ENCODE assay signal across 17 cellular contexts in genomic region chr6:67047996-67048395, GRCh38.
DNase-seq lines count a peak whose midpoint lies in the region; ATAC-seq and TF ChIP-seq lines count a peak whose summit lies in the region.
"Had no signal": no experiment of that assay in that cellular context is flagged by ENCODE, and none has a peak within 500 bp of the region (broad histone marks: within the 10 kb centered on the region; RNA-seq: fewer than 3 reads in every experiment).

No MANE protein-coding gene starts in this region.

- no peak for ATAC-seq in GM21786 (IDR thresholded peaks at IDR 0.05; ENCODE audit: unreplicated experiment)
- ATAC-seq in GM18873 (IDR thresholded peaks at IDR 0.05; ENCODE audit: low FRiP score, unreplicated experiment): no peak
- ATAC-seq: GM12878 had no signal

- peak; percentile 20 for DNase-seq in NCI-H510A treated with DMSO at 0.1 percent for 48 hours (lab: John Stamatoyannopoulos, UW)
- no peak for DNase-seq in NCI-H510A (lab: John Stamatoyannopoulos, UW)
- peak; percentile 15 for DNase-seq in NCI-H524 treated with DMSO at 0.1 percent for 48 hours (lab: John Stamatoyannopoulos, UW)
- peak; percentile 34 for DNase-seq in foreskin fibroblast
- DNase-seq: C1 segment of cervical spinal cord; Calu3; CD4-positive, alpha-beta memory T cell; COR-L47; DMS79; EL; GDM1; GOT3; HFFc6 had no signal

- no peak for TF ChIP-seq CTCF in foreskin fibroblast (IDR thresholded peaks at IDR 0.05; ENCODE audit: low read depth, low read length)

- no peak overlapping the region for H3K4me3 ChIP-seq in foreskin fibroblast (ENCODE audit: low read depth in 1 of 2, low read length in 2 of 2)
- H3K4me3 ChIP-seq: GM12878, HAP-1 had no signal
